13 cellular contexts compared by ENCODE assay signal in genomic region chr2:142037051-142037450, GRCh38.
DNase-seq lines count a peak whose midpoint lies in the region; TF ChIP-seq lines count a peak whose summit lies in the region.
"Had no signal": no experiment of that assay in that cellular context is flagged by ENCODE, and none has a peak within 500 bp of the region (broad histone marks: within the 10 kb centered on the region; RNA-seq: fewer than 3 reads in every experiment).

No MANE protein-coding gene starts in this region.

- intact Hi-C loops in transverse colon (cut with DNase I; ENCODE audit: low total_unique reads), result no loop called here

- no peak overlapping the region for H3K4me3 ChIP-seq in GM23248
- no peak overlapping the region for H3K4me3 ChIP-seq in endodermal cell (ENCODE audit: low read length)
- peak overlapping the region; percentile 40 for H3K4me3 ChIP-seq in neuron (ENCODE audit: low read length)
- no peak overlapping the region for H3K4me3 ChIP-seq in transverse colon
- H3K4me3 ChIP-seq: adrenal gland had no signal

- no peak overlapping the region for H3K4me2 ChIP-seq in GM23248 (ENCODE audit: unreplicated experiment)

- H3K79me2 ChIP-seq in GM23248 (ENCODE audit: insufficient read depth), result no peaks in the 10 kb centered on the region

- H3K9me2 ChIP-seq in GM23248 (ENCODE audit: insufficient read depth), result no peaks in the 10 kb centered on the region

- H3K27ac ChIP-seq in GM23248, result no peak overlapping the region
- H3K27ac ChIP-seq in endodermal cell (ENCODE audit: low read depth, low read length), result no peak overlapping the region
- H3K27ac ChIP-seq in transverse colon, result no peak overlapping the region
- H3K27ac ChIP-seq: adrenal gland had no signal

- H3K27me3 ChIP-seq in GM23248 (replicated peaks; ENCODE audit: insufficient read depth) (no peaks in the 10 kb centered on the region), endodermal cell (ENCODE audit: control insufficient read depth, insufficient read depth, low read length, poor library complexity, severe bottlenecking) (no peaks in the 10 kb centered on the region), neuron (ENCODE audit: insufficient read depth, low read length) (no peaks in the 10 kb centered on the region), transverse colon (no peaks in the 10 kb centered on the region)
- H3K27me3 ChIP-seq: adrenal gland had no signal

- peaks cover 11% of the 10 kb centered on the region; the same call in 1 of the 2 replicates for H3K4me1 ChIP-seq in GM23248 (ENCODE audit: insufficient read depth)
- peaks cover 3% of the 10 kb centered on the region for H3K4me1 ChIP-seq in endodermal cell (ENCODE audit: control insufficient read depth, insufficient read depth, low read length)
- peaks cover 13% of the 10 kb centered on the region for H3K4me1 ChIP-seq in neuron (ENCODE audit: insufficient read depth, low read length)
- no peaks in the 10 kb centered on the region for H3K4me1 ChIP-seq in transverse colon
- H3K4me1 ChIP-seq: adrenal gland had no signal

- no peak overlapping the region for H2AFZ ChIP-seq in GM23248
- H2AFZ ChIP-seq in neuron (ENCODE audit: low read depth, low read length), result peak overlapping the region; percentile 42

- peaks cover 6% of the 10 kb centered on the region for H3K9me3 Mint-ChIP-seq in endodermal cell
- peaks cover 9% of the 10 kb centered on the region for H3K9me3 Mint-ChIP-seq in T-helper 2 cell treated with Interferon-gamma antibody and Interleukin-4, amounts not matched to agents 5 μg/mL and 100 μg/mL, for 36 hours
- H3K9me3 Mint-ChIP-seq: nephron had no signal

- no peaks in the 10 kb centered on the region for H3K9me3 ChIP-seq in GM23248 (ENCODE audit: low read depth)
- no peaks in the 10 kb centered on the region for H3K9me3 ChIP-seq in endodermal cell (ENCODE audit: control insufficient read depth, low read length)
- no peaks in the 10 kb centered on the region for H3K9me3 ChIP-seq in neuron (ENCODE audit: low read length)
- no peaks in the 10 kb centered on the region for H3K9me3 ChIP-seq in transverse colon
- H3K9me3 ChIP-seq: adrenal gland had no signal

- no peak overlapping the region for H3K9ac ChIP-seq in GM23248
- H3K9ac ChIP-seq in endodermal cell (ENCODE audit: extremely low read depth, low read length, poor library complexity, severe bottlenecking), result no peak overlapping the region

- TF ChIP-seq EP300 in transverse colon (IDR thresholded peaks at IDR 0.05; ENCODE audit: low read depth), result no peak

- no peak overlapping the region for H3K4me3 Mint-ChIP-seq in endodermal cell
- no peak overlapping the region for H3K4me3 Mint-ChIP-seq in T-helper 2 cell treated with Interferon-gamma antibody and Interleukin-4, amounts not matched to agents 5 μg/mL and 100 μg/mL, for 36 hours
- H3K4me3 Mint-ChIP-seq: nephron had no signal

- DNase-seq in GM23248, result peak; percentile 55
- peak; percentile 14 for DNase-seq in NCI-H460 (ENCODE audit: extremely low read depth, low read depth)
- DNase-seq in endodermal cell, result no peak
- DNase-seq in T-helper 2 cell treated with Interferon-gamma antibody and Interleukin-4, amounts not matched to agents 5 μg/mL and 100 μg/mL, for 36 hours (ENCODE audit: low spot score), result no peak
- no peak for DNase-seq in activated CD8-positive, alpha-beta memory T cell treated with anti-CD3 and anti-CD28 coated beads, Interleukin-2, amount 50 U/mL, for 48 hours
- no peak for DNase-seq in transverse colon
- no peak for DNase-seq in activated effector memory CD4-positive, alpha-beta T cell treated with Interleukin-2 at 50 U/mL for 16 hours
- DNase-seq: adrenal gland; GF-D8; IMR-90; NK-92 treated with Interleukin-12 subunit alpha and Interleukin-12 subunit beta, amount 100 ng/mL, for 24 hours had no signal

- TF ChIP-seq CTCF in endodermal cell (conservative IDR thresholded peaks at IDR 0.05) (no peak), transverse colon (IDR thresholded peaks at IDR 0.05) (no peak)

- H3F3A ChIP-seq in GM23248 (ENCODE audit: insufficient read depth), result no peaks in the 10 kb centered on the region

- no peaks in the 10 kb centered on the region for H4K20me1 ChIP-seq in GM23248 (ENCODE audit: insufficient read depth)

- H3K36me3 ChIP-seq in GM23248 (ENCODE audit: low read depth) (no peaks in the 10 kb centered on the region), endodermal cell (ENCODE audit: control insufficient read depth, insufficient read depth, low read length) (no peaks in the 10 kb centered on the region), neuron (ENCODE audit: insufficient read depth, low read length) (no peaks in the 10 kb centered on the region), transverse colon (no peaks in the 10 kb centered on the region)
- H3K36me3 ChIP-seq: adrenal gland had no signal

- in situ Hi-C loops in GM23248 (cut with MboI) (no loop called here), transverse colon (cut with MboI; ENCODE audit: low pct_ligation_motif_present in 1 of 4, low pct_unique_long_range_greater_than_20kb in 1 of 4, low sequenced_read_pairs in 3 of 4) (no loop called here)

- peak overlapping the region; percentile 40 for H3K27ac Mint-ChIP-seq in endodermal cell
- no peak overlapping the region for H3K27ac Mint-ChIP-seq in T-helper 2 cell treated with Interferon-gamma antibody and Interleukin-4, amounts not matched to agents 5 μg/mL and 100 μg/mL, for 36 hours
- H3K27ac Mint-ChIP-seq: nephron had no signal

- 38 to 42% methylated on average over 4 of the region's 4 CpGs for WGBS in GM23248 (ENCODE audit: low coverage in 1 of 2, low lambda C conversion rate in 2 of 2, missing lambda C conversion rate in 2 of 2), 2 experiments
- 67 to 70% methylated on average over 4 of the region's 4 CpGs for WGBS in endodermal cell (ENCODE audit: insufficient coverage in 1 of 2, insufficient read length in 1 of 2), 2 experiments
- WGBS in transverse colon (ENCODE audit: low coverage in 1 of 2), 2 donors, result 53 to 59% methylated on average over 3 to 4 of the region's 4 CpGs

- peaks cover 9% of the 10 kb centered on the region for H3K4me1 Mint-ChIP-seq in endodermal cell
- no peaks in the 10 kb centered on the region for H3K4me1 Mint-ChIP-seq in T-helper 2 cell treated with Interferon-gamma antibody and Interleukin-4, amounts not matched to agents 5 μg/mL and 100 μg/mL, for 36 hours (ENCODE audit: low read depth)
- H3K4me1 Mint-ChIP-seq: nephron had no signal

- H3K27me3 Mint-ChIP-seq in endodermal cell (ENCODE audit: insufficient read depth), result no peaks in the 10 kb centered on the region
- no peaks in the 10 kb centered on the region for H3K27me3 Mint-ChIP-seq in T-helper 2 cell treated with Interferon-gamma antibody and Interleukin-4, amounts not matched to agents 5 μg/mL and 100 μg/mL, for 36 hours (ENCODE audit: low read depth)

- no peaks in the 10 kb centered on the region for H3K36me3 Mint-ChIP-seq in endodermal cell (ENCODE audit: low read depth)
- H3K36me3 Mint-ChIP-seq in T-helper 2 cell treated with Interferon-gamma antibody and Interleukin-4, amounts not matched to agents 5 μg/mL and 100 μg/mL, for 36 hours (ENCODE audit: low read depth), result no peaks in the 10 kb centered on the region

- TF ChIP-seq POLR2A in transverse colon (IDR thresholded peaks at IDR 0.05), result no peak

Comparison
In these comparisons a context has a peak if more than half of its experiments do, and no peak if none do; other contexts are left out.
1. DNase-seq: peak in GM23248 (single experiment) and NCI-H460 (single experiment); none in endodermal cell (single experiment), T-helper 2 cell treated with Interferon-gamma antibody and Interleukin-4, amounts not matched to agents 5 μg/mL and 100 μg/mL, for 36 hours (single experiment), activated CD8-positive, alpha-beta memory T cell treated with anti-CD3 and anti-CD28 coated beads, Interleukin-2, amount 50 U/mL, for 48 hours (single experiment), transverse colon (single experiment) and activated effector memory CD4-positive, alpha-beta T cell treated with Interleukin-2 at 50 U/mL for 16 hours (single experiment).